ENCODE assay signal across 8 cellular contexts in genomic region chr6:150142657-150143501, GRCh38. TPM values are rescaled to one million over a fixed set of nuclear protein-coding genes. Genes with fewer than 3 reads are reported as not detected.
A peak's percentile ranks its signal among the peaks of the same experiment; 100 is the strongest.
DNase-seq lines count a peak whose midpoint lies in the region; ATAC-seq and TF ChIP-seq lines count a peak whose summit lies in the region.

A gene with protein sequence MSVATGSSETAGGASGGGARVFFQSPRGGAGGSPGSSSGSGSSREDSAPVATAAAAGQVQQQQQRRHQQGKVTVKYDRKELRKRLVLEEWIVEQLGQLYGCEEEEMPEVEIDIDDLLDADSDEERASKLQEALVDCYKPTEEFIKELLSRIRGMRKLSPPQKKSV (plus strand): TSS chr6:150143044. CDS start chr6:150143193, 149 bp downstream.

- H3K9me3 Mint-ChIP-seq in stimulated activated naive B cell treated with anti-CD40 and anti-IgM and Interleukin-4, amounts not matched to agents 10 μg/mL and 1 μg/mL and 100 μg/mL, for 72 hours: peaks cover 7 to 10% of the 10 kb centered on the region in 2 donors

- peak; percentile 6 for DNase-seq in stimulated activated naive CD4-positive, alpha-beta T cell treated with Interleukin-2 at 50 U/mL for 16 hours (lab: John Stamatoyannopoulos, UW)
- DNase-seq in stimulated activated naive CD4-positive, alpha-beta T cell (lab: John Stamatoyannopoulos, UW): no peak
- DNase-seq in RPMI7951 (ENCODE audit: low read depth): peak; percentile 12
- no peak for DNase-seq in right lobe of liver
- peak; percentile 21 for DNase-seq in stimulated activated naive B cell treated with anti-CD40 and anti-IgM and Interleukin-4, amounts not matched to agents 10 μg/mL and 1 μg/mL and 100 μg/mL, for 72 hours
- no peak for DNase-seq in cerebellar nuclear complex (lab: John Stamatoyannopoulos, UW)
- DNase-seq in DMS153 (lab: John Stamatoyannopoulos, UW): no peak

- no peaks in the 10 kb centered on the region for H3K9me3 ChIP-seq in right lobe of liver

- H3K27ac ChIP-seq in cingulate gyrus (ENCODE audit: low read depth, low read length) (peak within 1 kb of the TSS; percentile 47), right lobe of liver (no peak within 1 kb of the TSS)

- no peak within 1 kb of the TSS for H3K27ac Mint-ChIP-seq in stimulated activated naive B cell treated with anti-CD40 and anti-IgM and Interleukin-4, amounts not matched to agents 10 μg/mL and 1 μg/mL and 100 μg/mL, for 72 hours

- H3K36me3 Mint-ChIP-seq in stimulated activated naive B cell treated with anti-CD40 and anti-IgM and Interleukin-4, amounts not matched to agents 10 μg/mL and 1 μg/mL and 100 μg/mL, for 72 hours: peaks cover under 1 to 3% of the 10 kb centered on the region in 2 donors

- peak within 1 kb of the TSS in 1 of 3 donors; percentile 32 for H3K4me3 ChIP-seq in right lobe of liver

- peak within 1 kb of the TSS; percentile 72 to 77 for H3K4me3 Mint-ChIP-seq in stimulated activated naive B cell treated with anti-CD40 and anti-IgM and Interleukin-4, amounts not matched to agents 10 μg/mL and 1 μg/mL and 100 μg/mL, for 72 hours

- ATAC-seq in right lobe of liver: peak; percentile 19 to 55 (median 36)
- peak; percentile 60 to 68 for ATAC-seq in stimulated activated naive B cell treated with anti-CD40 and anti-IgM and Interleukin-4, amounts not matched to agents 10 μg/mL and 1 μg/mL and 100 μg/mL, for 72 hours (replicated peaks)

- H3K4me1 Mint-ChIP-seq in stimulated activated naive B cell treated with anti-CD40 and anti-IgM and Interleukin-4, amounts not matched to agents 10 μg/mL and 1 μg/mL and 100 μg/mL, for 72 hours: peaks cover 20 to 37% of the 10 kb centered on the region in 2 donors

- TF ChIP-seq POLR2A in right lobe of liver (IDR thresholded peaks at IDR 0.05): no peak

- H3K4me1 ChIP-seq in right lobe of liver: peaks cover 0 to 16% (median 0%) of the 10 kb centered on the region in 4 donors

- intact Hi-C loops in right lobe of liver (cut with DNase I): no loop called here

- peaks cover 3 to 11% of the 10 kb centered on the region in 2 donors for H3K27me3 ChIP-seq in right lobe of liver

- H3K36me3 ChIP-seq in right lobe of liver: no peaks in the 10 kb centered on the region

- no peak for TF ChIP-seq CTCF in right lobe of liver (IDR thresholded peaks at IDR 0.05)

- 0% methylated on average over 4 of the region's 103 CpGs for WGBS in right lobe of liver (ENCODE audit: insufficient coverage, low coverage, low lambda C conversion rate, missing lambda C conversion rate)

- H3K27me3 Mint-ChIP-seq in stimulated activated naive B cell treated with anti-CD40 and anti-IgM and Interleukin-4, amounts not matched to agents 10 μg/mL and 1 μg/mL and 100 μg/mL, for 72 hours: peaks cover 31 to 61% of the 10 kb centered on the region in 2 donors

RNA-seq across cellular contexts. Expression of the gene that starts here (rescaled TPM):
- not detected in 2 replicates for total RNA-seq in RPMI7951 (2014; rRNA removed; shearing (Covaris generic))
- total RNA-seq in right lobe of liver: not detected

Comparison
In these comparisons a context has a peak if more than half of its experiments do, and no peak if none do; other contexts are left out.
1. DNase-seq: peak in stimulated activated naive CD4-positive, alpha-beta T cell treated with Interleukin-2 at 50 U/mL for 16 hours (single experiment) and stimulated activated naive B cell treated with anti-CD40 and anti-IgM and Interleukin-4, amounts not matched to agents 10 μg/mL and 1 μg/mL and 100 μg/mL, for 72 hours (single experiment); none in stimulated activated naive CD4-positive, alpha-beta T cell (0 of 6), right lobe of liver (0 of 3), cerebellar nuclear complex (0 of 2) and DMS153 (single experiment).
2. Peak in DNase-seq in RPMI7951; RNA of the gene not detected or under 1 TPM.
3. Peak in ATAC-seq in right lobe of liver; RNA of the gene not detected or under 1 TPM.